Comparison of ENCODE assay signal across 8 cellular contexts in genomic region chr6:145814501-145815350, GRCh38. TPM values are rescaled to one million over a fixed set of nuclear protein-coding genes. Genes with fewer than 3 reads are reported as not detected.
DNase-seq lines count a peak whose midpoint lies in the region; ATAC-seq and TF ChIP-seq lines count a peak whose summit lies in the region.

TSS of gene FBXO30 (minus strand) at chr6:145814795. CDS start at chr6:145806405, 8,390 bp downstream.

- no peaks in the 10 kb centered on the region for H3K9me2 ChIP-seq in SU-DHL-6 (replicated peaks; ENCODE audit: insufficient read depth, low read length)

- peak; percentile 26 to 91 for TF ChIP-seq POLR2A in heart left ventricle (IDR thresholded peaks at IDR 0.05)

- peak within 1 kb of the TSS; percentile 94 for H2AFZ ChIP-seq in SU-DHL-6 (ENCODE audit: low read depth, low read length, severe bottlenecking)

- peaks cover 13% of the 10 kb centered on the region; the same call in 1 of the 2 replicates for H4K20me1 ChIP-seq in SU-DHL-6 (ENCODE audit: low read depth, low read length)

- DNase-seq in NCI-H1092 treated with DMSO at 0.1 percent for 48 hours (lab: John Stamatoyannopoulos, UW) (peak; percentile 77), adipocyte (ENCODE audit: low read depth) (peak; percentile 94), heart left ventricle (peak; percentile 88 to 94 (median 90)), posterior vena cava (ENCODE audit: low spot score) (peak; percentile 96), upper lobe of right lung (peak; percentile 94)

- H3K79me2 ChIP-seq in SU-DHL-6 (ENCODE audit: insufficient read depth, low read length): peaks cover 45% of the 10 kb centered on the region

- H3F3A ChIP-seq in SU-DHL-6 (ENCODE audit: insufficient read depth): peaks cover 13% of the 10 kb centered on the region

- H3K4me2 ChIP-seq in SU-DHL-6 (ENCODE audit: low read depth, low read length, poor library complexity, severe bottlenecking): peak within 1 kb of the TSS; percentile 98

- TF ChIP-seq CTCF in GM12872 (IDR thresholded peaks at IDR 0.05; ENCODE audit: insufficient read depth, low read depth, low read length) (peak; percentile 22; the same call in 1 of the 3 replicates), SU-DHL-6 (IDR thresholded peaks at IDR 0.05; ENCODE audit: insufficient read depth, low read length, poor library complexity, severe bottlenecking) (no peak), heart left ventricle (IDR thresholded peaks at IDR 0.05) (peak in 3 of 12 donors; percentile 7 to 26 (median 9)), upper lobe of right lung (IDR thresholded peaks at IDR 0.05) (no peak)

- H3K9ac ChIP-seq in SU-DHL-6 (ENCODE audit: low read length) (peak within 1 kb of the TSS; percentile 97), adipocyte (ENCODE audit: low read length) (peak within 1 kb of the TSS; percentile 89)

- peak within 1 kb of the TSS; percentile 84 for H3K4me3 ChIP-seq in SU-DHL-6 (ENCODE audit: insufficient read depth, low read length, poor library complexity, severe bottlenecking)
- H3K4me3 ChIP-seq in adipocyte (ENCODE audit: low read length): peak within 1 kb of the TSS; percentile 97
- H3K4me3 ChIP-seq in heart left ventricle: peak within 1 kb of the TSS; percentile 50 to 82 (median 72)
- H3K4me3 ChIP-seq in upper lobe of right lung: peak within 1 kb of the TSS; percentile 76

- H3K27ac ChIP-seq in SU-DHL-6 (ENCODE audit: low read depth, low read length) (peak within 1 kb of the TSS; percentile 56), heart left ventricle (peak within 1 kb of the TSS; percentile 87 to 97 (median 94)), upper lobe of right lung (peak within 1 kb of the TSS; percentile 94)

- H3K27me3 ChIP-seq in SU-DHL-6 (ENCODE audit: low read length) (no peaks in the 10 kb centered on the region), adipocyte (replicated peaks; ENCODE audit: control insufficient read depth, insufficient read depth, low read length) (no peaks in the 10 kb centered on the region), heart left ventricle (no peaks in the 10 kb centered on the region), upper lobe of right lung (no peaks in the 10 kb centered on the region)

- intact Hi-C loops in heart left ventricle (cut with DNase I) (loop anchor here (1.0 to 10.0 kb wide), 8 partner anchors 60 to 730 kb away; partner anchors contain the start of genes EPM2A (in 9 of the 10), SHPRH (in 3 of the 10) and RAB32 (in 1 of the 10)), posterior vena cava (cut with DNase I) (loop anchor here (2.0 to 10.0 kb wide), 2 partner anchors 78 to 80 kb away; partner anchors contain the start of gene EPM2A (in 1 of the 2)), upper lobe of right lung (cut with DNase I) (no loop called here)

- H3K36me3 ChIP-seq in SU-DHL-6 (ENCODE audit: low read length) (no peaks in the 10 kb centered on the region), adipocyte (ENCODE audit: control insufficient read depth, insufficient read depth, low read length, severe bottlenecking) (no peaks in the 10 kb centered on the region), heart left ventricle (no peaks in the 10 kb centered on the region), upper lobe of right lung (no peaks in the 10 kb centered on the region)

- peak; percentile 71 for ATAC-seq in HG02623 (IDR thresholded peaks at IDR 0.05; ENCODE audit: unreplicated experiment)
- ATAC-seq in heart left ventricle: peak; percentile 91 to 98 (median 97)
- peak; percentile 99 for ATAC-seq in upper lobe of right lung

- H3K4me1 ChIP-seq in adipocyte (ENCODE audit: control insufficient read depth, insufficient read depth, low read length) (peaks cover 34% of the 10 kb centered on the region), heart left ventricle (peaks cover 0 to 58% (median 40%) of the 10 kb centered on the region in 12 donors), upper lobe of right lung (peaks cover 36% of the 10 kb centered on the region)

- H3K9me3 ChIP-seq in SU-DHL-6 (ENCODE audit: insufficient read depth, low read length) (no peaks in the 10 kb centered on the region), adipocyte (ENCODE audit: control insufficient read depth, low read length) (no peaks in the 10 kb centered on the region), heart left ventricle (no peaks in the 10 kb centered on the region), upper lobe of right lung (no peaks in the 10 kb centered on the region)

- 0 to 1% (median 1%) methylated on average over 7 to 91 of the region's 91 CpGs for whole genome bisulfite sequencing in heart left ventricle, 4 donors

RNA-seq across cellular contexts. Expression of gene FBXO30, which starts in this region (rescaled TPM):
- total RNA-seq in heart left ventricle: 10 to 100 TPM in 8 of 9 donors, 1 to 10 TPM in 1; 9.0 to 17.1 (median 14.4) TPM
- 1 to 10 TPM; 7.0 to 7.2 TPM for polyA plus RNA-seq in heart left ventricle
- 10 to 100 TPM; 17.4 to 19.0 TPM for total RNA-seq in posterior vena cava
- 9.4 TPM for total RNA-seq in upper lobe of right lung

Comparison
In these comparisons a context has a peak if more than half of its experiments do, and no peak if none do; other contexts are left out.
1. Peak in every context shown above with its lines: DNase-seq, ATAC-seq, H3K4me3 ChIP-seq and H3K27ac ChIP-seq.